In genomic region chr15:71802770-71803169, GRCh38 we compare ENCODE assay signal across 11 cellular contexts. TPM values are rescaled to one million over a fixed set of nuclear protein-coding genes. Genes with fewer than 3 reads are reported as not detected.
DNase-seq lines count a peak whose midpoint lies in the region; ATAC-seq, FAIRE-seq and TF ChIP-seq lines count a peak whose summit lies in the region.
"Had no signal": no experiment of that assay in that cellular context is flagged by ENCODE, and none has a peak within 500 bp of the region (broad histone marks: within the 10 kb centered on the region; RNA-seq: fewer than 3 reads in every experiment).

No MANE protein-coding gene starts in this region.

- no peak overlapping the region for H3K27ac Mint-ChIP-seq in activated CD8-positive, alpha-beta T cell treated with anti-CD3 and anti-CD28 coated beads, Interleukin-2, amount 10 ng/mL, durations not matched to agents 7 days and 5 days

- H3K36me3 Mint-ChIP-seq in activated CD8-positive, alpha-beta T cell treated with anti-CD3 and anti-CD28 coated beads, Interleukin-2, amount 10 ng/mL, durations not matched to agents 7 days and 5 days (ENCODE audit: low read depth), result no peaks in the 10 kb centered on the region

- no peaks in the 10 kb centered on the region for H3K9me3 Mint-ChIP-seq in activated CD8-positive, alpha-beta T cell treated with anti-CD3 and anti-CD28 coated beads, Interleukin-2, amount 10 ng/mL, durations not matched to agents 7 days and 5 days (ENCODE audit: insufficient read depth)

- no peaks in the 10 kb centered on the region for H3K27me3 ChIP-seq in H7 (ENCODE audit: control insufficient read depth, insufficient read depth, low read length)
- H3K27me3 ChIP-seq in kidney epithelial cell (ENCODE audit: control insufficient read depth, insufficient read depth, low read length), result no peaks in the 10 kb centered on the region
- H3K27me3 ChIP-seq: transverse colon had no signal

- POLR2A ChIA-PET in AG04449 (lab: Yijun Ruan, JAX), result no interaction called here
- POLR2A ChIA-PET in activated CD8-positive, alpha-beta T cell treated with anti-CD3 and anti-CD28 coated beads, Interleukin-2, amount 10 ng/mL, durations not matched to agents 7 days and 5 days (lab: Charles Lee), result no interaction called here

- peaks cover 7% of the 10 kb centered on the region for H3K27me3 Mint-ChIP-seq in activated CD8-positive, alpha-beta T cell treated with anti-CD3 and anti-CD28 coated beads, Interleukin-2, amount 10 ng/mL, durations not matched to agents 7 days and 5 days (ENCODE audit: low read depth)

- TF ChIP-seq CTCF in AG04449 (IDR thresholded peaks at IDR 0.05; ENCODE audit: insufficient read depth, low read length, missing control alignments) (peak; percentile 32), kidney epithelial cell (IDR thresholded peaks at IDR 0.05; ENCODE audit: insufficient read depth, low read length, poor library complexity, severe bottlenecking) (peak; percentile 29)

- FAIRE-seq in H54 (lab: Jason Lieb, UNC), result no peak
- FAIRE-seq: G401.6 had no signal

- CTCF ChIA-PET in AG04449 (lab: Yijun Ruan, JAX), result interaction anchor here (0.6 to 11.0 kb wide), 22 partner anchors 10 to 865 kb away, joined by 3 to 244 read pairs (median 10); partner anchors contain the start of gene THSD4
- CTCF ChIA-PET in activated CD8-positive, alpha-beta T cell treated with anti-CD3 and anti-CD28 coated beads, Interleukin-2, amount 10 ng/mL, durations not matched to agents 7 days and 5 days (lab: Charles Lee), result interaction anchor here (0.6 to 5.9 kb wide), 8 partner anchors 36 to 354 kb away, joined by 3 to 27 read pairs (median 7); no protein-coding TSS in a partner anchor

- no peaks in the 10 kb centered on the region for H3K4me1 Mint-ChIP-seq in activated CD8-positive, alpha-beta T cell treated with anti-CD3 and anti-CD28 coated beads, Interleukin-2, amount 10 ng/mL, durations not matched to agents 7 days and 5 days (ENCODE audit: low read depth)

- no peak for TF ChIP-seq POLR2A in H54 (IDR thresholded peaks at IDR 0.05; ENCODE audit: low read depth, low read length)

- no peak for ATAC-seq in activated CD8-positive, alpha-beta T cell treated with anti-CD3 and anti-CD28 coated beads, Interleukin-2, amount 10 ng/mL, durations not matched to agents 7 days and 5 days
- ATAC-seq in HG03571 (IDR thresholded peaks at IDR 0.05; ENCODE audit: unreplicated experiment) (no peak), HG03097 (IDR thresholded peaks at IDR 0.05; ENCODE audit: low FRiP score, unreplicated experiment) (no peak)

- H3K36me3 ChIP-seq in H7 (replicated peaks; ENCODE audit: control insufficient read depth, insufficient read depth, low read length) (no peaks in the 10 kb centered on the region), kidney epithelial cell (ENCODE audit: control insufficient read depth, insufficient read depth, low read length) (no peaks in the 10 kb centered on the region)
- H3K36me3 ChIP-seq: transverse colon had no signal

- H3K4me3 ChIP-seq in AG04449 (ENCODE audit: low read depth, low read length) (no peak overlapping the region), H7 (ENCODE audit: insufficient read depth, low read depth, low read length) (no peak overlapping the region), kidney epithelial cell (ENCODE audit: low read depth, low read length) (no peak overlapping the region)
- H3K4me3 ChIP-seq: transverse colon had no signal

- DNase-seq in AG04449 (ENCODE audit: low read depth, low spot score) (no peak), H7 (peak; percentile 90), kidney epithelial cell (ENCODE audit: low read depth) (no peak), NCI-H1092 (lab: John Stamatoyannopoulos, UW) (no peak), H54 (ENCODE audit: insufficient read length, low spot score) (no peak)
- DNase-seq in activated CD8-positive, alpha-beta T cell treated with anti-CD3 and anti-CD28 coated beads, Interleukin-2, amount 10 ng/mL, durations not matched to agents 7 days and 5 days, result peak; percentile 55
- DNase-seq: transverse colon had no signal

- no peak overlapping the region for H3K4me3 Mint-ChIP-seq in activated CD8-positive, alpha-beta T cell treated with anti-CD3 and anti-CD28 coated beads, Interleukin-2, amount 10 ng/mL, durations not matched to agents 7 days and 5 days

RNA-seq across cellular contexts. Expression of gene NR2E3, which starts 7.6 kb away (rescaled TPM):
- total RNA-seq in H7 (2014; rRNA removed; shearing (Covaris generic)), result 0.14 and 0.33 TPM in 2 replicates
- total RNA-seq in activated CD8-positive, alpha-beta T cell treated with anti-CD3 and anti-CD28 coated beads, Interleukin-2, amount 10 ng/mL, durations not matched to agents 7 days and 5 days, result not detected
- total RNA-seq in kidney epithelial cell, result not detected in 2 replicates
- total RNA-seq: pulmonary artery endothelial cell had no signal

Comparison
In these comparisons a context has a peak if more than half of its experiments do, and no peak if none do; other contexts are left out.
1. DNase-seq: peak in H7 (single experiment) and activated CD8-positive, alpha-beta T cell treated with anti-CD3 and anti-CD28 coated beads, Interleukin-2, amount 10 ng/mL, durations not matched to agents 7 days and 5 days (single experiment); none in AG04449 (single experiment), kidney epithelial cell (single experiment), NCI-H1092 (single experiment) and H54 (single experiment).